ENCODE assay signal across 22 cellular contexts in genomic region chr20:31830406-31830981, GRCh38. TPM values are rescaled to one million over a fixed set of nuclear protein-coding genes. Genes with fewer than 3 reads are reported as not detected.
"Had no signal": no experiment of that assay in that cellular context is flagged by ENCODE, and none has a peak within 500 bp of the region (broad histone marks: within the 10 kb centered on the region; RNA-seq: fewer than 3 reads in every experiment).

No MANE protein-coding gene starts in this region.

- H3K9me3 ChIP-seq: esophagus squamous epithelium, left ventricle myocardium inferior, lower lobe of right lung, psoas muscle, testis, tibial nerve had no signal

- DNase-seq: effector memory CD8-positive, alpha-beta T cell; esophagus squamous epithelium; foreskin fibroblast; immature natural killer cell; left cardiac atrium; left ventricle myocardium inferior; lower lobe of right lung; midbrain; retina; stimulated activated CD4-positive, alpha-beta T cell treated with anti-CD3 and anti-CD28 coated beads, Interleukin-2, amount 100 ng/mL, for 24 hours; stimulated activated CD4-positive, alpha-beta T cell treated with anti-CD3 and anti-CD28 coated beads, Interleukin-4, amount 100 ng/mL, for 4 hours; stimulated activated naive B cell treated with anti-CD40 and anti-IgM and Interleukin-4, amounts not matched to agents 10 μg/mL and 1 μg/mL and 100 μg/mL, for 72 hours; stimulated activated naive CD8-positive, alpha-beta T cell treated with anti-CD3 and anti-CD28 coated beads, Interleukin-15, amount 100 ng/mL, for 72 hours; testis had no signal

- H3K4me3 ChIP-seq: esophagus squamous epithelium, left ventricle myocardium inferior, lower lobe of right lung, psoas muscle, testis, tibial nerve had no signal

- H3K27me3 ChIP-seq: testis, tibial nerve had no signal

- H3K27ac ChIP-seq: esophagus squamous epithelium, left ventricle myocardium inferior, lower lobe of right lung, psoas muscle, testis, tibial nerve had no signal

- ATAC-seq: effector memory CD8-positive, alpha-beta T cell; left cardiac atrium; lower lobe of right lung; natural killer cell treated with Interleukin-12 subunit alpha and Interleukin-12 subunit beta and Interleukin-15 and Interleukin-18, amount 100 ng/mL, for 72 hours; psoas muscle; sciatic nerve; stimulated activated naive B cell treated with anti-CD40 and anti-IgM and Interleukin-4, amounts not matched to agents 10 μg/mL and 1 μg/mL and 100 μg/mL, for 72 hours; stimulated activated naive CD8-positive, alpha-beta T cell treated with anti-CD3 and anti-CD28 coated beads, Interleukin-15, amount 100 ng/mL, for 72 hours had no signal

- H3K36me3 ChIP-seq: esophagus squamous epithelium, left ventricle myocardium inferior, lower lobe of right lung, tibial nerve had no signal

RNA-seq across cellular contexts. Expression of gene MYLK2, which starts 11.3 kb away (rescaled TPM):
- total RNA-seq: epithelial cell of proximal tubule, lower lobe of right lung, subcutaneous adipose tissue had no signal
- polyA plus RNA-seq: immature natural killer cell, urinary bladder had no signal

RNA-seq across cellular contexts. Expression of gene FOXS1, which starts 14.9 kb away (rescaled TPM):
- total RNA-seq: epithelial cell of proximal tubule; natural killer cell treated with Interleukin-12 subunit alpha and Interleukin-12 subunit beta and Interleukin-15 and Interleukin-18, amount 100 ng/mL, for 72 hours; subcutaneous adipose tissue had no signal
- polyA plus RNA-seq: immature natural killer cell, keratinocyte had no signal

RNA-seq across cellular contexts. Expression of gene DUSP15, which starts 39.8 kb away (rescaled TPM):
- total RNA-seq: epithelial cell of proximal tubule; natural killer cell treated with Interleukin-12 subunit alpha and Interleukin-12 subunit beta and Interleukin-15 and Interleukin-18, amount 100 ng/mL, for 72 hours had no signal
- polyA plus RNA-seq: immature natural killer cell, keratinocyte had no signal

RNA-seq across cellular contexts. Expression of gene TTLL9, which starts 39.9 kb away (rescaled TPM):
- total RNA-seq: epithelial cell of proximal tubule; natural killer cell treated with Interleukin-12 subunit alpha and Interleukin-12 subunit beta and Interleukin-15 and Interleukin-18, amount 100 ng/mL, for 72 hours; psoas muscle had no signal
- polyA plus RNA-seq: keratinocyte had no signal
